Comparison of ENCODE assay signal across 9 cellular contexts in genomic region chr1:163922743-163923186, GRCh38.
DNase-seq lines count a peak whose midpoint lies in the region; ATAC-seq lines count a peak whose summit lies in the region.
"Had no signal": no experiment of that assay in that cellular context is flagged by ENCODE, and none has a peak within 500 bp of the region (broad histone marks: within the 10 kb centered on the region; RNA-seq: fewer than 3 reads in every experiment).

No MANE protein-coding gene starts in this region.

- no peak overlapping the region for H3K4ac ChIP-seq in mesendoderm (ENCODE audit: low read depth, low read length)

- H4K5ac ChIP-seq in mesendoderm (ENCODE audit: low read length), result no peak overlapping the region

- H3K36me3 ChIP-seq in stomach smooth muscle (ENCODE audit: control insufficient read depth in 2 of 2, insufficient read depth in 2 of 2, low read length in 2 of 2) (no peaks in the 10 kb centered on the region), mesendoderm (ENCODE audit: control insufficient read depth, insufficient read depth, low read length) (no peaks in the 10 kb centered on the region)

- H3K9ac ChIP-seq in stomach smooth muscle (ENCODE audit: low read length in 2 of 2), result no peak overlapping the region
- H3K9ac ChIP-seq in mesendoderm (ENCODE audit: low read length), result no peak overlapping the region

- H3K56ac ChIP-seq in mesendoderm (ENCODE audit: low read length), result no peak overlapping the region

- DNase-seq in NCI-H748 (lab: John Stamatoyannopoulos, UW; ENCODE audit: unreplicated experiment) (peak; percentile 7), NCI-H748 treated with DMSO at 0.1 percent for 48 hours (lab: John Stamatoyannopoulos, UW) (no peak), KG1 (lab: John Stamatoyannopoulos, UW) (peak; percentile 67), midbrain (lab: John Stamatoyannopoulos, UW) (no peak), HCEC 1CT (no peak), mesendoderm (no peak)
- DNase-seq: cerebellar nuclear complex had no signal

- no peak overlapping the region for H2BK5ac ChIP-seq in mesendoderm (ENCODE audit: low read length)

- H2BK120ac ChIP-seq in mesendoderm (ENCODE audit: low read depth, low read length), result no peak overlapping the region

- no peak overlapping the region for H3K23ac ChIP-seq in mesendoderm (ENCODE audit: low read length)

- H3K4me1 ChIP-seq in stomach smooth muscle (ENCODE audit: control insufficient read depth, insufficient read depth, low read length) (no peaks in the 10 kb centered on the region), mesendoderm (ENCODE audit: control insufficient read depth, low read depth, low read length) (no peaks in the 10 kb centered on the region)

- no peak overlapping the region for H4K8ac ChIP-seq in mesendoderm (ENCODE audit: low read depth, low read length)

- no peaks in the 10 kb centered on the region for H3K79me2 ChIP-seq in mesendoderm (ENCODE audit: control insufficient read depth, insufficient read depth, low read length)

- ATAC-seq in HG02759 (IDR thresholded peaks at IDR 0.05; ENCODE audit: unreplicated experiment), result peak; percentile 97

- no peak overlapping the region for H3K4me2 ChIP-seq in mesendoderm (ENCODE audit: low read length)

- H2BK15ac ChIP-seq in mesendoderm (replicated peaks; ENCODE audit: low read depth), result no peak overlapping the region

- no peaks in the 10 kb centered on the region for H3K9me3 ChIP-seq in stomach smooth muscle (ENCODE audit: control insufficient read depth in 2 of 2, low read length in 2 of 2)

- H3K4me3 ChIP-seq in stomach smooth muscle (ENCODE audit: low read length in 2 of 2), result peak overlapping the region; percentile 17 to 23
- no peak overlapping the region for H3K4me3 ChIP-seq in mesendoderm (ENCODE audit: low read length)

- no peak overlapping the region for H3K18ac ChIP-seq in mesendoderm (ENCODE audit: low read length)

- H3K79me1 ChIP-seq in mesendoderm (ENCODE audit: low read length), result no peaks in the 10 kb centered on the region

- H3K27me3 ChIP-seq in stomach smooth muscle (ENCODE audit: control insufficient read depth in 1 of 2, insufficient read depth in 2 of 2, low read length in 2 of 2) (no peaks in the 10 kb centered on the region), mesendoderm (ENCODE audit: insufficient read depth, low read length, poor library complexity) (no peaks in the 10 kb centered on the region)

- H3K27ac ChIP-seq in stomach smooth muscle (ENCODE audit: low read length) (no peak overlapping the region), mesendoderm (ENCODE audit: low read depth, low read length) (no peak overlapping the region)

- no peak overlapping the region for H2AK5ac ChIP-seq in mesendoderm (ENCODE audit: low read length)

Comparison
In these comparisons a context has a peak if more than half of its experiments do, and no peak if none do; other contexts are left out.
1. DNase-seq: peak in NCI-H748 (single experiment) and KG1 (single experiment); none in NCI-H748 treated with DMSO at 0.1 percent for 48 hours (single experiment), midbrain (single experiment), HCEC 1CT (single experiment) and mesendoderm (single experiment).